Comparison of ENCODE assay signal across 9 cellular contexts in genomic region chr11:31953803-31954327, GRCh38.
"Had no signal": no experiment of that assay in that cellular context is flagged by ENCODE, and none has a peak within 500 bp of the region (broad histone marks: within the 10 kb centered on the region; RNA-seq: fewer than 3 reads in every experiment).

No MANE protein-coding gene starts in this region.

- H3K4me3 ChIP-seq: GM23338, K562 had no signal

- H3K4me3 Mint-ChIP-seq: GM23338, H9 had no signal

- DNase-seq: H9, HCEC 1CT, IMR-90, KG1 had no signal

- H3K27ac Mint-ChIP-seq: GM23338 had no signal

- ATAC-seq: GM23338, K562 had no signal

- H3K4me2 ChIP-seq: GM23338 had no signal

- FAIRE-seq: H1, H54, HTR-8/SVneo, K562 had no signal

- H3K4me1 Mint-ChIP-seq: GM23338 had no signal

- H2AFZ ChIP-seq: GM23338 had no signal

- H3K9me3 Mint-ChIP-seq: GM23338, H9 had no signal
